Comparison of ENCODE assay signal across 33 cellular contexts in genomic region chr11:1828542-1828941, GRCh38. TPM values are rescaled to one million over a fixed set of nuclear protein-coding genes. Genes with fewer than 3 reads are reported as not detected.
DNase-seq lines count a peak whose midpoint lies in the region; ATAC-seq, FAIRE-seq and TF ChIP-seq lines count a peak whose summit lies in the region.
"Had no signal": no experiment of that assay in that cellular context is flagged by ENCODE, and none has a peak within 500 bp of the region (broad histone marks: within the 10 kb centered on the region; RNA-seq: fewer than 3 reads in every experiment).

No MANE protein-coding gene starts in this region.

- POLR2A ChIA-PET in Caco-2 (lab: Charles Lee) (interaction anchor here (0.6 kb wide), 1 partner anchor 64 kb away, joined by 6 read pairs; no protein-coding TSS in a partner anchor), PC-3 (lab: Charles Lee; ENCODE audit: unreplicated experiment) (no interaction called here)

- no peaks in the 10 kb centered on the region for H3F3A ChIP-seq in PC-3 (ENCODE audit: low read length, unreplicated experiment)
- H3F3A ChIP-seq in smooth muscle cell (ENCODE audit: low read depth) = no peaks in the 10 kb centered on the region
- H3F3A ChIP-seq in MM.1S (ENCODE audit: insufficient read depth, low read length) = no peaks in the 10 kb centered on the region

- CTCF ChIA-PET in Caco-2 (lab: Charles Lee) (interaction anchor here (0.6 to 1.9 kb wide), 2 partner anchors 11 to 323 kb away, joined by 3 to 10 read pairs; no protein-coding TSS in a partner anchor), PC-3 (lab: Charles Lee) (interaction anchor here (0.5 kb wide), 1 partner anchor 66 kb away, joined by 3 read pairs; no protein-coding TSS in a partner anchor)

- H3K36me3 ChIP-seq in Caco-2 (ENCODE audit: control insufficient read depth, insufficient read depth, low read length) (no peaks in the 10 kb centered on the region), PC-3 (ENCODE audit: low read depth, low read length) (no peaks in the 10 kb centered on the region), keratinocyte (ENCODE audit: control insufficient read depth in 2 of 2, extremely low read depth in 1 of 2, insufficient read depth in 2 of 2, low read length in 2 of 2) (no peaks in the 10 kb centered on the region), smooth muscle cell (ENCODE audit: low read depth) (no peaks in the 10 kb centered on the region), MM.1S (replicated peaks; ENCODE audit: insufficient read depth, low read length) (no peaks in the 10 kb centered on the region)
- H3K36me3 ChIP-seq: MG63, Peyer's patch, SJSA1 had no signal

- H3K9me2 ChIP-seq in PC-3 (replicated peaks; ENCODE audit: low read length) (no peaks in the 10 kb centered on the region), MM.1S (replicated peaks; ENCODE audit: insufficient read depth, low read length) (no peaks in the 10 kb centered on the region)

- H3K27me3 Mint-ChIP-seq in Caco-2 (ENCODE audit: insufficient read depth, unreplicated experiment) = no peaks in the 10 kb centered on the region

- ATAC-seq in PC-3 = no peak
- ATAC-seq: activated naive CD4-positive, alpha-beta T cell treated with anti-CD3 and anti-CD28 coated beads, Interleukin-2, amount 50 U/mL, for 72 hours; naive thymus-derived CD4-positive, alpha-beta T cell had no signal

- H2AFZ ChIP-seq in PC-3 (ENCODE audit: low read length) (no peak overlapping the region), keratinocyte (ENCODE audit: control insufficient read depth, low read length) (no peak overlapping the region), smooth muscle cell (ENCODE audit: low read depth) (no peak overlapping the region), MM.1S (ENCODE audit: low read length) (no peak overlapping the region)

- H3K9me1 ChIP-seq in keratinocyte (ENCODE audit: control insufficient read depth, extremely low read depth, insufficient read depth, low read length) = peaks cover 2% of the 10 kb centered on the region

- no TSS peak for BruUV-seq in Caco-2 (replicated peaks; lab: Mats Ljungman, UMichigan)
- BruUV-seq in PC-3 (replicated peaks; lab: Mats Ljungman, UMichigan) = no TSS peak

- H3K4me3 ChIP-seq in Caco-2 (ENCODE audit: low read depth, low read length) (no peak overlapping the region), PC-3 (ENCODE audit: low read length) (no peak overlapping the region), keratinocyte (ENCODE audit: control insufficient read depth in 2 of 3, extremely low read depth in 1 of 3, insufficient read depth in 2 of 3, low read depth in 1 of 3, low read length in 3 of 3) (no peak overlapping the region), smooth muscle cell (no peak overlapping the region), MM.1S (ENCODE audit: low read length) (no peak overlapping the region)
- H3K4me3 ChIP-seq: dorsolateral prefrontal cortex, MG63, Peyer's patch, SJSA1 had no signal

- H3K27ac ChIP-seq in PC-3 (ENCODE audit: low read length) (no peak overlapping the region), keratinocyte (ENCODE audit: control insufficient read depth, insufficient read depth, low read length) (peak overlapping the region; percentile 7), smooth muscle cell (ENCODE audit: low read depth) (no peak overlapping the region), MM.1S (ENCODE audit: low read length) (no peak overlapping the region)
- H3K27ac ChIP-seq: dorsolateral prefrontal cortex, Peyer's patch, SJSA1 had no signal

- H4K20me1 ChIP-seq in PC-3 (ENCODE audit: low read length) = no peaks in the 10 kb centered on the region
- H4K20me1 ChIP-seq in keratinocyte (ENCODE audit: control insufficient read depth, extremely low read depth, insufficient read depth, low read length) = no peaks in the 10 kb centered on the region
- H4K20me1 ChIP-seq in smooth muscle cell (ENCODE audit: low read depth) = no peaks in the 10 kb centered on the region
- no peaks in the 10 kb centered on the region for H4K20me1 ChIP-seq in MM.1S (ENCODE audit: insufficient read depth, low read length)

- whole genome bisulfite sequencing in smooth muscle cell (ENCODE audit: low lambda C conversion rate) = 88% methylated on average over 12 of the region's 12 CpGs

- H3K4me1 ChIP-seq in Caco-2 = peaks cover 79% of the 10 kb centered on the region
- peaks cover 53% of the 10 kb centered on the region for H3K4me1 ChIP-seq in PC-3 (ENCODE audit: insufficient read depth, low read length)
- H3K4me1 ChIP-seq in keratinocyte (ENCODE audit: control insufficient read depth, extremely low read depth, insufficient read depth, low read length) = peaks cover 68% of the 10 kb centered on the region
- H3K4me1 ChIP-seq in smooth muscle cell (ENCODE audit: low read depth) = peaks cover 11% of the 10 kb centered on the region
- H3K4me1 ChIP-seq in MM.1S (ENCODE audit: low read length) = no peaks in the 10 kb centered on the region

- peak overlapping the region; percentile 87 for H3K27ac Mint-ChIP-seq in Caco-2 (ENCODE audit: unreplicated experiment)
- H3K27ac Mint-ChIP-seq: activated T-helper 1 cell treated with anti-CD3 and anti-CD28 coated beads, Interleukin-12 subunit alpha, Interleukin-12 subunit beta, Interleukin-2, Interleukin-4 antibody, amounts not matched to agents 30 ng/mL and 10 ng/mL and 1 ng/mL, durations not matched to agents 14 hours and 24 hours and 36 hours; naive thymus-derived CD4-positive, alpha-beta T cell had no signal

- FAIRE-seq in keratinocyte (lab: Jason Lieb, UNC) (no peak), GM19239 (lab: Jason Lieb, UNC) (no peak)
- FAIRE-seq: endothelial cell of umbilical vein, G401.6 had no signal

- intact Hi-C loops in Caco-2 (cut with micrococcal nuclease; ENCODE audit: unreplicated experiment) (loop anchor here (5.0 kb wide), 1 partner anchor 54 kb away; no protein-coding TSS in a partner anchor), PC-3 (cut with micrococcal nuclease) (no loop called here)

- TF ChIP-seq CTCF in Caco-2 (IDR thresholded peaks at IDR 0.05; ENCODE audit: insufficient read depth in 1 of 2, low read depth in 1 of 2, low read length in 1 of 2, severe bottlenecking in 1 of 2, unreplicated experiment in 1 of 2) (no peak), PC-3 (conservative IDR thresholded peaks at IDR 0.05; ENCODE audit: low read depth, low read length) (no peak), keratinocyte (optimal IDR thresholded peaks at IDR 0.05 in 1 of 3, IDR thresholded peaks at IDR 0.05 in 1 of 3, conservative IDR thresholded peaks at IDR 0.05 in 1 of 3; ENCODE audit: extremely low read depth in 1 of 3, insufficient read depth in 2 of 3, low read length in 3 of 3) (no peak), smooth muscle cell (IDR thresholded peaks at IDR 0.05; ENCODE audit: borderline replicate concordance, insufficient read depth, poor library complexity, severe bottlenecking) (no peak), MM.1S (IDR thresholded peaks at IDR 0.05; ENCODE audit: low read length) (no peak)

- H3K79me2 ChIP-seq in PC-3 (ENCODE audit: low read length) (no peaks in the 10 kb centered on the region), keratinocyte (ENCODE audit: control insufficient read depth, insufficient read depth, low read length) (no peaks in the 10 kb centered on the region), smooth muscle cell (ENCODE audit: low read depth) (no peaks in the 10 kb centered on the region), MM.1S (ENCODE audit: low read length) (no peaks in the 10 kb centered on the region)

- no peaks in the 10 kb centered on the region for H3K9me3 Mint-ChIP-seq in Caco-2 (ENCODE audit: unreplicated experiment)
- H3K9me3 Mint-ChIP-seq: activated naive CD4-positive, alpha-beta T cell treated with anti-CD3 and anti-CD28 coated beads, Interleukin-2, amount 50 U/mL, for 72 hours; activated T-helper 1 cell treated with anti-CD3 and anti-CD28 coated beads, Interleukin-12 subunit alpha, Interleukin-12 subunit beta, Interleukin-2, Interleukin-4 antibody, amounts not matched to agents 30 ng/mL and 10 ng/mL and 1 ng/mL, durations not matched to agents 14 hours and 24 hours and 36 hours; central memory CD8-positive, alpha-beta T cell; naive thymus-derived CD4-positive, alpha-beta T cell had no signal

- no peak overlapping the region for H3K9ac ChIP-seq in PC-3 (ENCODE audit: low read length)
- peak overlapping the region; percentile 20 for H3K9ac ChIP-seq in keratinocyte (ENCODE audit: control insufficient read depth, extremely low read depth, insufficient read depth, low read length)
- H3K9ac ChIP-seq in smooth muscle cell (ENCODE audit: low read depth) = no peak overlapping the region
- no peak overlapping the region for H3K9ac ChIP-seq in MM.1S (ENCODE audit: low read length)

- no peak overlapping the region for H3K4me3 Mint-ChIP-seq in Caco-2 (ENCODE audit: unreplicated experiment)
- H3K4me3 Mint-ChIP-seq: activated T-helper 1 cell treated with anti-CD3 and anti-CD28 coated beads, Interleukin-12 subunit alpha, Interleukin-12 subunit beta, Interleukin-2, Interleukin-4 antibody, amounts not matched to agents 30 ng/mL and 10 ng/mL and 1 ng/mL, durations not matched to agents 14 hours and 24 hours and 36 hours; central memory CD8-positive, alpha-beta T cell; naive thymus-derived CD4-positive, alpha-beta T cell had no signal

- dilution Hi-C loops in keratinocyte (cut with MboI; ENCODE audit: extremely low pct_ligation_motif_present, low sequenced_read_pairs) = no loop called here

- H3K4me2 ChIP-seq in PC-3 (ENCODE audit: low read length) (peak overlapping the region; percentile 21; the same call in 1 of the 2 replicates), keratinocyte (ENCODE audit: control insufficient read depth, extremely low read depth, insufficient read depth, low read depth, low read length) (peak overlapping the region; percentile 2), smooth muscle cell (peak overlapping the region; percentile 62), MM.1S (ENCODE audit: low read depth, low read length) (no peak overlapping the region)

- DNase-seq in Caco-2 (no peak), PC-3 (no peak), keratinocyte (ENCODE audit: low read depth, low spot score) (no peak), smooth muscle cell (lab: John Stamatoyannopoulos, UW; ENCODE audit: unreplicated experiment) (no peak), MM.1S (no peak), GM19239 (ENCODE audit: insufficient read length, low spot score) (no peak), medulla oblongata (ENCODE audit: extremely low spot score) (no peak)
- DNase-seq: activated CD4-positive, alpha-beta T cell treated with anti-CD3 and anti-CD28 coated beads for 1 hour; AML-193; anterior cingulate cortex; DMS53; naive thymus-derived CD4-positive, alpha-beta T cell; NCI-H1436 treated with DMSO at 0.1 percent for 48 hours; NCI-H2171; NCI-H510A treated with DMSO at 0.1 percent for 48 hours; NK-92 treated with Interleukin-12 subunit alpha and Interleukin-12 subunit beta, amount 100 ng/mL, for 24 hours; occipital lobe; retina; stimulated activated CD4-positive, alpha-beta T cell treated with anti-CD3 and anti-CD28 coated beads, Interleukin-4, amount 100 ng/mL, for 1 hour; stimulated activated naive CD4-positive, alpha-beta T cell had no signal

- no peaks in the 10 kb centered on the region for H3K27me3 ChIP-seq in Caco-2 (replicated peaks; ENCODE audit: control insufficient read depth, insufficient read depth, low read length)
- no peaks in the 10 kb centered on the region for H3K27me3 ChIP-seq in PC-3 (ENCODE audit: low read length)
- H3K27me3 ChIP-seq in keratinocyte (ENCODE audit: control insufficient read depth, extremely low read depth, insufficient read depth, low read length) = no peaks in the 10 kb centered on the region
- no peaks in the 10 kb centered on the region for H3K27me3 ChIP-seq in smooth muscle cell (ENCODE audit: low read depth)
- H3K27me3 ChIP-seq in MM.1S (replicated peaks; ENCODE audit: insufficient read depth, low read length) = peaks cover 100% of the 10 kb centered on the region
- H3K27me3 ChIP-seq: MG63, Peyer's patch, SJSA1 had no signal

- H3K9me3 ChIP-seq in Caco-2 (no peaks in the 10 kb centered on the region), PC-3 (ENCODE audit: low read length) (no peaks in the 10 kb centered on the region), keratinocyte (ENCODE audit: control insufficient read depth, low read depth, low read length) (no peaks in the 10 kb centered on the region), smooth muscle cell (replicated peaks; ENCODE audit: low read depth) (no peaks in the 10 kb centered on the region), MM.1S (replicated peaks; ENCODE audit: insufficient read depth, low read length) (no peaks in the 10 kb centered on the region)
- H3K9me3 ChIP-seq: MG63, Peyer's patch, SJSA1 had no signal

- peaks cover 46% of the 10 kb centered on the region for H3K4me1 Mint-ChIP-seq in Caco-2 (ENCODE audit: low read depth, unreplicated experiment)

- peaks cover 18% of the 10 kb centered on the region for H3K36me3 Mint-ChIP-seq in Caco-2 (ENCODE audit: insufficient read depth, unreplicated experiment)
- H3K36me3 Mint-ChIP-seq: activated naive CD4-positive, alpha-beta T cell treated with anti-CD3 and anti-CD28 coated beads, Interleukin-2, amount 50 U/mL, for 72 hours; naive thymus-derived CD4-positive, alpha-beta T cell had no signal

RNA-seq across cellular contexts. Expression of gene SYT8, which starts 6.2 kb away (rescaled TPM):
- total RNA-seq in Caco-2 (2022) (11.3 and 14.9 TPM in 2 replicates), PC-3 (2014; rRNA removed) (4.7 and 7.8 TPM in 2 replicates), smooth muscle cell (0.13 TPM in 1 of 2 replicates, not detected in the other)
- polyA plus RNA-seq in keratinocyte (19.3 to 26.4 TPM (median 22.3 TPM) in 3 replicates), smooth muscle cell (1.4 and 2.0 TPM in 2 replicates)
- 3.6 TPM for polyA plus RNA-seq in keratinocyte (2011; ENCODE audit: low read depth)
- 3.3 and 14.1 TPM in 2 replicates for polyA plus RNA-seq in keratinocyte (2011; cell fraction: cytosol; rRNA removed)
- polyA plus RNA-seq in keratinocyte (2011; cell fraction: nucleus; rRNA removed) = 54.7 and 109 TPM in 2 replicates
- polyA plus RNA-seq in keratinocyte (2012; ENCODE audit: low replicate concordance) = 15.5 and 30.9 TPM in 2 replicates
- polyA minus RNA-seq in keratinocyte = 2.3 to 3.8 TPM (median 2.6 TPM) in 3 replicates
- 17.8 TPM for polyA minus RNA-seq in keratinocyte (2011; cell fraction: cytosol; rRNA and poly(A)+ RNA removed)
- polyA minus RNA-seq in keratinocyte (2011; cell fraction: nucleus; rRNA and poly(A)+ RNA removed) = 11.1 and 15.5 TPM in 2 replicates
- total RNA-seq: activated CD8-positive, alpha-beta memory T cell treated with anti-CD3 and anti-CD28 coated beads for 36 hours; activated naive CD4-positive, alpha-beta T cell treated with anti-CD3 and anti-CD28 coated beads, Interleukin-2, amount 50 U/mL, for 72 hours; activated T-helper 1 cell treated with anti-CD3 and anti-CD28 coated beads, Interleukin-12 subunit alpha, Interleukin-12 subunit beta, Interleukin-2, Interleukin-4 antibody, amounts not matched to agents 30 ng/mL and 10 ng/mL and 1 ng/mL, durations not matched to agents 14 hours and 24 hours and 36 hours; endothelial cell of umbilical vein; glomerular endothelial cell; mesenteric fat pad; naive thymus-derived CD4-positive, alpha-beta T cell; occipital lobe; SJSA1; T-helper 1 cell treated with Interleukin-12 subunit alpha and Interleukin-12 subunit beta and Interleukin-4 antibody, amounts not matched to agents 30 ng/mL and 1 ng/mL, for 36 hours had no signal
- polyA plus RNA-seq: endothelial cell of umbilical vein; naive thymus-derived CD4-positive, alpha-beta T cell had no signal

RNA-seq across cellular contexts. Expression of gene TNNI2, which starts 10.2 kb away (rescaled TPM):
- total RNA-seq in Caco-2 (2022) (5.7 and 8.6 TPM in 2 replicates), PC-3 (2014; rRNA removed) (0.55 TPM in 1 of 2 replicates, not detected in the other), smooth muscle cell (0.94 TPM in 1 of 2 replicates, not detected in the other)
- polyA plus RNA-seq in keratinocyte (7.5 to 10.7 TPM (median 9.4 TPM) in 3 replicates), smooth muscle cell (0.74 and 1.2 TPM in 2 replicates)
- polyA plus RNA-seq in keratinocyte (2011; ENCODE audit: low read depth) = 13.2 TPM
- 0.74 and 1.1 TPM in 2 replicates for polyA plus RNA-seq in keratinocyte (2011; cell fraction: cytosol; rRNA removed)
- polyA plus RNA-seq in keratinocyte (2011; cell fraction: nucleus; rRNA removed) = 54.0 and 64.5 TPM in 2 replicates
- 8.1 and 11.6 TPM in 2 replicates for polyA plus RNA-seq in keratinocyte (2012; ENCODE audit: low replicate concordance)
- polyA minus RNA-seq in keratinocyte = 0.36 to 0.99 TPM in 2 of 3 replicates, not detected in the other
- polyA minus RNA-seq in keratinocyte (2011; cell fraction: cytosol; rRNA and poly(A)+ RNA removed) = not detected
- 2.6 and 3.0 TPM in 2 replicates for polyA minus RNA-seq in keratinocyte (2011; cell fraction: nucleus; rRNA and poly(A)+ RNA removed)
- total RNA-seq: activated naive CD4-positive, alpha-beta T cell treated with anti-CD3 and anti-CD28 coated beads, Interleukin-2, amount 50 U/mL, for 72 hours; activated T-helper 1 cell treated with anti-CD3 and anti-CD28 coated beads, Interleukin-12 subunit alpha, Interleukin-12 subunit beta, Interleukin-2, Interleukin-4 antibody, amounts not matched to agents 30 ng/mL and 10 ng/mL and 1 ng/mL, durations not matched to agents 14 hours and 24 hours and 36 hours; endothelial cell of umbilical vein; glomerular endothelial cell; SJSA1; T-helper 1 cell treated with Interleukin-12 subunit alpha and Interleukin-12 subunit beta and Interleukin-4 antibody, amounts not matched to agents 30 ng/mL and 1 ng/mL, for 36 hours had no signal
- polyA plus RNA-seq: endothelial cell of umbilical vein had no signal

RNA-seq across cellular contexts. Expression of gene LSP1, which starts 24.3 kb away (rescaled TPM):
- total RNA-seq in Caco-2 (2022) (1.5 TPM in 1 of 2 replicates, not detected in the other), PC-3 (2014; rRNA removed) (not detected in 2 replicates), smooth muscle cell (1.7 and 2.1 TPM in 2 replicates)
- polyA plus RNA-seq in keratinocyte (0.94 to 1.5 TPM (median 0.95 TPM) in 3 replicates), smooth muscle cell (8.7 and 13.7 TPM in 2 replicates)
- polyA plus RNA-seq in keratinocyte (2011; ENCODE audit: low read depth) = 6.8 TPM
- 0.24 and 1.1 TPM in 2 replicates for polyA plus RNA-seq in keratinocyte (2011; cell fraction: cytosol; rRNA removed)
- 0.31 and 0.36 TPM in 2 replicates for polyA plus RNA-seq in keratinocyte (2011; cell fraction: nucleus; rRNA removed)
- 0.38 and 1.1 TPM in 2 replicates for polyA plus RNA-seq in keratinocyte (2012; ENCODE audit: low replicate concordance)
- 0.16 to 1.0 TPM (median 0.74 TPM) in 3 replicates for polyA minus RNA-seq in keratinocyte
- polyA minus RNA-seq in keratinocyte (2011; cell fraction: cytosol; rRNA and poly(A)+ RNA removed) = not detected
- polyA minus RNA-seq in keratinocyte (2011; cell fraction: nucleus; rRNA and poly(A)+ RNA removed) = not detected in 2 replicates
- total RNA-seq: endothelial cell of umbilical vein had no signal
- polyA plus RNA-seq: endothelial cell of umbilical vein had no signal
